Comparison of ENCODE assay signal across 8 cellular contexts in the genomic region with DNA sequence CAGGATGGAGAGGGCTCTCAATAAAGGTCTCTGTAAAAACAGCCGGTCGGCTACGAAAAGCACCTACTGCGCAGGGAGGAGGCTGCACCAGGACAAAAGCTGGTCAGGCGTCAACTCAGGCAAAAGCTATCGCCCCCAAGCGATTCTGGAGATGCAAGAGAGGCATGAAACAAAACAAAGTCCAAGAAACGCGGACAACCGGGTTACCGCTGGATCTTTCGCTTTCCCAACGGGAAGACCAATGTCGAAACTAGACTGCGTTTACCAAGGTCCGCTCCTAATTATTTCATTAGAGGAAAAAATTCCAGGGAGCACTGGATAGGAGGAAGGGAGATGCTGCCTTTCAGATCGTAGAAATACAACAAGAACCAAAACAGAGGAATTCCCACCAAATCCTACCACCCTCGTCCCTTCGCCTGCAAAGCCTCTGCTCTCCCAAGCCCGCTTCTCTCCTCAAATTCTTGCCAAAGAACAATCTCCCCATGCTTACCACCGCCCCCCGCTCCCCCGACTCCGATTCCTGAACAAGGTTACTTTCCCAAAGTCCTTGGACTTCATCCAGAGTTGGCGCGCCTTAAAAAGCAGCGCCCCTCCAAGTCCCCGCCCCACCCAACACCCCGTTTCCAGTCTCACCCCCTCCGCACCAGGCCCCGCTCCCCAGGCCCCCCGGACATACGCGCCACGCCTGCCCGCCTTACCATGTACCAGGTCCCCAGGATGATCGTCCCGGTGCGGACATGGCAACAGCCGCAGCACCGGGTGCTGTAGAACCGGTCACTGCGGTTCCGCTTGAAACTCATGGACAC. TPM values are rescaled to one million over a fixed set of nuclear protein-coding genes. Genes with fewer than 3 reads are reported as not detected.
DNase-seq lines count a peak whose midpoint lies in the region; ATAC-seq and TF ChIP-seq lines count a peak whose summit lies in the region.

No MANE protein-coding gene starts in this region.

- H3K36me3 Mint-ChIP-seq in activated CD8-positive, alpha-beta memory T cell treated with anti-CD3 and anti-CD28 coated beads, Interleukin-2, amount 10 ng/mL, durations not matched to agents 7 days and 5 days = peaks cover 2% of the 10 kb centered on the region
- H3K36me3 Mint-ChIP-seq in natural killer cell = no peaks in the 10 kb centered on the region

- H3K9me3 Mint-ChIP-seq in activated CD8-positive, alpha-beta memory T cell treated with anti-CD3 and anti-CD28 coated beads, Interleukin-2, amount 10 ng/mL, durations not matched to agents 7 days and 5 days (ENCODE audit: low read depth) = no peaks in the 10 kb centered on the region
- no peaks in the 10 kb centered on the region for H3K9me3 Mint-ChIP-seq in natural killer cell

- peaks cover 14% of the 10 kb centered on the region for H3K4me1 ChIP-seq in foreskin keratinocyte

- H3K27me3 ChIP-seq in foreskin keratinocyte = no peaks in the 10 kb centered on the region

- H3K4me1 Mint-ChIP-seq in activated CD8-positive, alpha-beta memory T cell treated with anti-CD3 and anti-CD28 coated beads, Interleukin-2, amount 10 ng/mL, durations not matched to agents 7 days and 5 days = peaks cover 26% of the 10 kb centered on the region
- peaks cover 5 to 26% of the 10 kb centered on the region in 2 donors for H3K4me1 Mint-ChIP-seq in natural killer cell

- no peak overlapping the region for H3K27ac Mint-ChIP-seq in activated CD8-positive, alpha-beta memory T cell treated with anti-CD3 and anti-CD28 coated beads, Interleukin-2, amount 10 ng/mL, durations not matched to agents 7 days and 5 days
- no peak overlapping the region for H3K27ac Mint-ChIP-seq in natural killer cell

- peak overlapping the region; percentile 70 for H3K4me3 ChIP-seq in AG10803 (ENCODE audit: low read length)

- CTCF ChIA-PET in activated CD8-positive, alpha-beta memory T cell treated with anti-CD3 and anti-CD28 coated beads, Interleukin-2, amount 10 ng/mL, durations not matched to agents 7 days and 5 days (lab: Charles Lee) = interaction anchor here (0.7 to 3.1 kb wide), 5 partner anchors 13 to 174 kb away, joined by 3 to 13 read pairs (median 3); a partner anchor contains a TSS

- peaks cover 10% of the 10 kb centered on the region for H3K27me3 Mint-ChIP-seq in activated CD8-positive, alpha-beta memory T cell treated with anti-CD3 and anti-CD28 coated beads, Interleukin-2, amount 10 ng/mL, durations not matched to agents 7 days and 5 days
- H3K27me3 Mint-ChIP-seq in natural killer cell (ENCODE audit: low read depth in 2 of 2) = peaks cover 4 to 9% of the 10 kb centered on the region in 2 donors

- H3K4me3 Mint-ChIP-seq in activated CD8-positive, alpha-beta memory T cell treated with anti-CD3 and anti-CD28 coated beads, Interleukin-2, amount 10 ng/mL, durations not matched to agents 7 days and 5 days = no peak overlapping the region
- H3K4me3 Mint-ChIP-seq in natural killer cell = no peak overlapping the region

- TF ChIP-seq CTCF in AG10803 (conservative IDR thresholded peaks at IDR 0.05; ENCODE audit: low read length) (peak; percentile 37; the same call in 1 of the 2 replicates), foreskin keratinocyte (conservative IDR thresholded peaks at IDR 0.05) (peak; percentile 14), natural killer cell (IDR thresholded peaks at IDR 0.05) (no peak)

- ATAC-seq in GM18499 (IDR thresholded peaks at IDR 0.05; ENCODE audit: insufficient read depth, unreplicated experiment) (peak; percentile 14), HG02884 (IDR thresholded peaks at IDR 0.05; ENCODE audit: unreplicated experiment) (peak; percentile 16), foreskin keratinocyte (no peak), natural killer cell (peak in 2 of 3 donors; percentile 14 to 18)
- peak; percentile 37 for ATAC-seq in activated CD8-positive, alpha-beta memory T cell treated with anti-CD3 and anti-CD28 coated beads, Interleukin-2, amount 10 ng/mL, durations not matched to agents 7 days and 5 days

- DNase-seq in AG10803 (ENCODE audit: low read depth) (peak; percentile 68), NCI-H226 (peak; percentile 51), foreskin keratinocyte (peak; percentile 29 to 53), natural killer cell (peak; percentile 31), GDM1 (lab: John Stamatoyannopoulos, UW) (no peak)
- peak; percentile 63 for DNase-seq in activated CD8-positive, alpha-beta memory T cell treated with anti-CD3 and anti-CD28 coated beads, Interleukin-2, amount 10 ng/mL, durations not matched to agents 7 days and 5 days

- intact Hi-C loops in natural killer cell (cut with micrococcal nuclease) = loop anchor here (1.0 to 5.0 kb wide), 4 partner anchors 61 to 276 kb away; a partner anchor contains a TSS

- peak overlapping the region; percentile 93 for H3K27ac ChIP-seq in foreskin keratinocyte

RNA-seq across cellular contexts. Expression of a gene that starts 0.5 kb away (rescaled TPM):
- total RNA-seq in activated CD8-positive, alpha-beta memory T cell treated with anti-CD3 and anti-CD28 coated beads, Interleukin-2, amount 10 ng/mL, durations not matched to agents 7 days and 5 days = 10 to 100 TPM; 20.5 to 24.1 TPM
- total RNA-seq in foreskin keratinocyte (91.4 and 103 TPM in 2 replicates), natural killer cell (10 to 100 TPM; 60.6 to 98.4 (median 75.0) TPM)
- polyA plus RNA-seq in foreskin keratinocyte = 127 and 150 TPM in 2 replicates

RNA-seq across cellular contexts. Expression of a gene that starts 38.4 kb away (rescaled TPM):
- not detected for total RNA-seq in activated CD8-positive, alpha-beta memory T cell treated with anti-CD3 and anti-CD28 coated beads, Interleukin-2, amount 10 ng/mL, durations not matched to agents 7 days and 5 days
- 2.2 and 4.3 TPM in 2 replicates for total RNA-seq in foreskin keratinocyte
- polyA plus RNA-seq in foreskin keratinocyte = 1.2 and 3.1 TPM in 2 replicates
- total RNA-seq in natural killer cell = not detected
